Comparison of ENCODE assay signal across 1 cellular context in genomic region chr10:115964827-115965226, GRCh38.
TF ChIP-seq lines count a peak whose summit lies in the region.

No MANE protein-coding gene starts in this region.

TF ChIP-seq in HepG2, 621 proteins besides CTCF, POLR2A, EP300 and RAD21 (continued from another document):
- no peak for TF ChIP-seq CREB3 (CRISPR knock-in tag; IDR thresholded peaks at IDR 0.05)
- no peak for TF ChIP-seq ZNF24 (IDR thresholded peaks at IDR 0.05)
- no peak for TF ChIP-seq ZNF629 (CRISPR knock-in tag; conservative IDR thresholded peaks at IDR 0.05)
- TF ChIP-seq CSRNP1 (CRISPR knock-in tag; IDR thresholded peaks at IDR 0.05), result no peak
- no peak for TF ChIP-seq ZNF546 (CRISPR knock-in tag; conservative IDR thresholded peaks at IDR 0.05)
- no peak for TF ChIP-seq FOSL1 (CRISPR knock-in tag; IDR thresholded peaks at IDR 0.05; ENCODE audit: borderline replicate concordance)
- TF ChIP-seq ZKSCAN8 (CRISPR knock-in tag; IDR thresholded peaks at IDR 0.05; ENCODE audit: borderline replicate concordance), result no peak
- TF ChIP-seq ATF7 (IDR thresholded peaks at IDR 0.05), result peak; percentile 86
- no peak for TF ChIP-seq ATF7 (CRISPR knock-in tag; IDR thresholded peaks at IDR 0.05)
- TF ChIP-seq XRCC5 (optimal IDR thresholded peaks at IDR 0.05; ENCODE audit: low read length), result no peak
